8 cellular contexts compared by ENCODE assay signal in the genomic region with DNA sequence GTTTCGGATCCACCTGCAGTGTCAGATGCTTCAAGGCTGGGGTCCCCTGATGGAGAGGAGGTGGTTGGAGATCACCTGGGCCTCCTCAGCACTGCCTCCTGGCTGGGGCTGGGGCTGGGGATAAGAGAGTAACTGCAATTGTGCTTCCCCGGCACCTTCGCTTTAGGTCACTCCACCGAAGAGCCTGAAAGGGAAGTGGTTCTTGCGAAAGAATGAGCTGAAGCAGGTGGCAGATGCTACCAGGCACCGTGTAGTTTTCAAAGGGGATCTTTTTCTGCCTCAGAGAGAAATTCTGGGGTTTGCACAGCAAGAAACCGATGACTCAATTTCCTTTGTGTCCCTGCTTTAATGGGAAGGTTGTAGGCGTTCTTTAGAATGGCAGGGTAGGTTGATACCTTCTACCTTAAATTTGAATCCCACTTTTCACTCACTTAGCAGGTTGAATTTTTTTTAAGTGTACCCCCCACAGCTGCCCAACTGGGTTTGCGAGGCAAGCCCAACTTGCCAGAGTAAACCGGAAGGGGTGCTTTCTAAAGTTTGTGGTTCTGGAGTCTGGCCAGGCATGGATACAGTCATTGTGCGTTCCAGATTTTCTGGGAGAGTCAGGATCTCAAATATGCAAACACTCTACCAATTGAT. TPM values are rescaled to one million over a fixed set of nuclear protein-coding genes. Genes with fewer than 3 reads are reported as not detected.
DNase-seq lines count a peak whose midpoint lies in the region; ATAC-seq and TF ChIP-seq lines count a peak whose summit lies in the region.

No MANE protein-coding gene starts in this region.

- POLR2A ChIA-PET in activated CD8-positive, alpha-beta T cell treated with anti-CD3 and anti-CD28 coated beads, Interleukin-2, amount 10 ng/mL, durations not matched to agents 7 days and 5 days (lab: Charles Lee) = interaction anchor here (0.6 to 4.0 kb wide), 14 partner anchors 8 to 245 kb away, joined by 3 to 15 read pairs (median 3); no protein-coding TSS in a partner anchor

- peak overlapping the region; percentile 91 for H3K27ac Mint-ChIP-seq in activated CD8-positive, alpha-beta T cell treated with anti-CD3 and anti-CD28 coated beads, Interleukin-2, amount 10 ng/mL, durations not matched to agents 7 days and 5 days
- H3K27ac Mint-ChIP-seq in stimulated activated naive CD8-positive, alpha-beta T cell treated with anti-CD3 and anti-CD28 coated beads, Interleukin-15, amount 100 ng/mL, for 72 hours = peak overlapping the region; percentile 92 to 99

- peaks cover 76% of the 10 kb centered on the region for H3K4me1 Mint-ChIP-seq in activated CD8-positive, alpha-beta T cell treated with anti-CD3 and anti-CD28 coated beads, Interleukin-2, amount 10 ng/mL, durations not matched to agents 7 days and 5 days (ENCODE audit: low read depth)
- peaks cover 68% of the 10 kb centered on the region for H3K4me1 Mint-ChIP-seq in stimulated activated naive CD8-positive, alpha-beta T cell treated with anti-CD3 and anti-CD28 coated beads, Interleukin-15, amount 100 ng/mL, for 72 hours

- TF ChIP-seq CTCF in fibroblast of pulmonary artery (IDR thresholded peaks at IDR 0.05; ENCODE audit: low read length, missing control alignments) = no peak

- CTCF ChIA-PET in activated CD8-positive, alpha-beta T cell treated with anti-CD3 and anti-CD28 coated beads, Interleukin-2, amount 10 ng/mL, durations not matched to agents 7 days and 5 days (lab: Charles Lee) = interaction anchor here (0.5 to 9.6 kb wide), 11 partner anchors 10 to 219 kb away, joined by 3 to 218 read pairs (median 4); no protein-coding TSS in a partner anchor

- H3K27me3 Mint-ChIP-seq in activated CD8-positive, alpha-beta T cell treated with anti-CD3 and anti-CD28 coated beads, Interleukin-2, amount 10 ng/mL, durations not matched to agents 7 days and 5 days (ENCODE audit: low read depth) = no peaks in the 10 kb centered on the region
- no peaks in the 10 kb centered on the region for H3K27me3 Mint-ChIP-seq in stimulated activated naive CD8-positive, alpha-beta T cell treated with anti-CD3 and anti-CD28 coated beads, Interleukin-15, amount 100 ng/mL, for 72 hours

- peak overlapping the region; percentile 73 for H3K4me3 Mint-ChIP-seq in activated CD8-positive, alpha-beta T cell treated with anti-CD3 and anti-CD28 coated beads, Interleukin-2, amount 10 ng/mL, durations not matched to agents 7 days and 5 days
- peak overlapping the region; percentile 59 to 84 for H3K4me3 Mint-ChIP-seq in stimulated activated naive CD8-positive, alpha-beta T cell treated with anti-CD3 and anti-CD28 coated beads, Interleukin-15, amount 100 ng/mL, for 72 hours

- H3K4me3 ChIP-seq in GM08714 (ENCODE audit: low read length) (peak overlapping the region; percentile 58; the same call in 1 of the 2 replicates), fibroblast of pulmonary artery (replicated peaks; ENCODE audit: low read depth, low read length) (no peak overlapping the region)

- H3K9me3 Mint-ChIP-seq in activated CD8-positive, alpha-beta T cell treated with anti-CD3 and anti-CD28 coated beads, Interleukin-2, amount 10 ng/mL, durations not matched to agents 7 days and 5 days (ENCODE audit: insufficient read depth) = peaks cover 4% of the 10 kb centered on the region
- H3K9me3 Mint-ChIP-seq in stimulated activated naive CD8-positive, alpha-beta T cell treated with anti-CD3 and anti-CD28 coated beads, Interleukin-15, amount 100 ng/mL, for 72 hours = peaks cover 0 to 6% of the 10 kb centered on the region in 2 donors

- ATAC-seq in GM21825 (IDR thresholded peaks at IDR 0.05; ENCODE audit: unreplicated experiment) = peak; percentile 44
- peak; percentile 31 for ATAC-seq in activated CD8-positive, alpha-beta T cell treated with anti-CD3 and anti-CD28 coated beads, Interleukin-2, amount 10 ng/mL, durations not matched to agents 7 days and 5 days
- peak; percentile 66 for ATAC-seq in stimulated activated naive CD8-positive, alpha-beta T cell treated with anti-CD3 and anti-CD28 coated beads, Interleukin-15, amount 100 ng/mL, for 72 hours

- peaks cover 89% of the 10 kb centered on the region for H3K36me3 Mint-ChIP-seq in activated CD8-positive, alpha-beta T cell treated with anti-CD3 and anti-CD28 coated beads, Interleukin-2, amount 10 ng/mL, durations not matched to agents 7 days and 5 days (ENCODE audit: low read depth)

- DNase-seq in Kasumi-1 (lab: John Stamatoyannopoulos, UW) = peak; percentile 62 to 73
- DNase-seq in activated CD8-positive, alpha-beta T cell treated with anti-CD3 and anti-CD28 coated beads, Interleukin-2, amount 10 ng/mL, durations not matched to agents 7 days and 5 days = peak; percentile 81
- peak; percentile 66 for DNase-seq in fibroblast of pulmonary artery (ENCODE audit: low read depth)
- DNase-seq in stimulated activated naive CD8-positive, alpha-beta T cell treated with anti-CD3 and anti-CD28 coated beads, Interleukin-15, amount 100 ng/mL, for 72 hours = peak; percentile 70 to 83
- no peak for DNase-seq in effector CD8-positive, alpha-beta T cell (lab: John Stamatoyannopoulos, UW)
- DNase-seq in NCI-H146 (lab: John Stamatoyannopoulos, UW) = no peak

RNA-seq across cellular contexts. Expression of a gene that starts 5.3 kb away (rescaled TPM):
- total RNA-seq in activated CD8-positive, alpha-beta T cell treated with anti-CD3 and anti-CD28 coated beads, Interleukin-2, amount 10 ng/mL, durations not matched to agents 7 days and 5 days = 100 to 1,000 TPM; 398 to 399 TPM

Comparison
In these comparisons a context has a peak if more than half of its experiments do, and no peak if none do; other contexts are left out.
1. DNase-seq: peak in Kasumi-1 (2 of 2), activated CD8-positive, alpha-beta T cell treated with anti-CD3 and anti-CD28 coated beads, Interleukin-2, amount 10 ng/mL, durations not matched to agents 7 days and 5 days (single experiment), fibroblast of pulmonary artery (single experiment) and stimulated activated naive CD8-positive, alpha-beta T cell treated with anti-CD3 and anti-CD28 coated beads, Interleukin-15, amount 100 ng/mL, for 72 hours (2 of 2); none in effector CD8-positive, alpha-beta T cell (single experiment) and NCI-H146 (single experiment).
2. Peak in every context shown above with its lines, with median percentiles within 50 percentile points of each other: ATAC-seq.